1 cellular context compared by ENCODE assay signal in genomic region chr14:58331111-58331510, GRCh38.
TF ChIP-seq lines count a peak whose summit lies in the region.

No MANE protein-coding gene starts in this region.

TF ChIP-seq in K562, 482 proteins besides CTCF, POLR2A, EP300 and RAD21 (continued from another document and continues in another):
- TF ChIP-seq NR0B1 (IDR thresholded peaks at IDR 0.05; ENCODE audit: partially characterized antibody): no peak
- TF ChIP-seq REST (CRISPR knock-in tag; IDR thresholded peaks at IDR 0.05; ENCODE audit: low read depth): no peak
- TF ChIP-seq YY1 (IDR thresholded peaks at IDR 0.05; ENCODE audit: borderline replicate concordance in 1 of 3, control insufficient read depth in 1 of 3, extremely low read depth in 1 of 3, insufficient read depth in 3 of 3, insufficient read length in 1 of 3, insufficient replicate concordance in 2 of 3, low read depth in 1 of 3, low read length in 2 of 3): peak in 2 of 3 experiments; percentile 37 to 63
- no peak for TF ChIP-seq ZNF140 (CRISPR knock-in tag; IDR thresholded peaks at IDR 0.05)
- TF ChIP-seq, protein P1, sequence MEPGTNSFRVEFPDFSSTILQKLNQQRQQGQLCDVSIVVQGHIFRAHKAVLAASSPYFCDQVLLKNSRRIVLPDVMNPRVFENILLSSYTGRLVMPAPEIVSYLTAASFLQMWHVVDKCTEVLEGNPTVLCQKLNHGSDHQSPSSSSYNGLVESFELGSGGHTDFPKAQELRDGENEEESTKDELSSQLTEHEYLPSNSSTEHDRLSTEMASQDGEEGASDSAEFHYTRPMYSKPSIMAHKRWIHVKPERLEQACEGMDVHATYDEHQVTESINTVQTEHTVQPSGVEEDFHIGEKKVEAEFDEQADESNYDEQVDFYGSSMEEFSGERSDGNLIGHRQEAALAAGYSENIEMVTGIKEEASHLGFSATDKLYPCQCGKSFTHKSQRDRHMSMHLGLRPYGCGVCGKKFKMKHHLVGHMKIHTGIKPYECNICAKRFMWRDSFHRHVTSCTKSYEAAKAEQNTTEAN (CRISPR knock-in tag; IDR thresholded peaks at IDR 0.05): no peak
- TF ChIP-seq ZNF561 (CRISPR knock-in tag; conservative IDR thresholded peaks at IDR 0.05): no peak
- peak; percentile 45; the same call in 1 of the 2 replicates for TF ChIP-seq ZNF384 (IDR thresholded peaks at IDR 0.05; ENCODE audit: low read depth, low read length)
- TF ChIP-seq JUN (IDR thresholded peaks at IDR 0.05; ENCODE audit: borderline replicate concordance, low read depth, low read length): no peak
- no peak for TF ChIP-seq JUN (CRISPR knock-in tag; IDR thresholded peaks at IDR 0.05; ENCODE audit: borderline replicate concordance)
- no peak for TF ChIP-seq NR2C2 (CRISPR knock-in tag; IDR thresholded peaks at IDR 0.05)
- TF ChIP-seq NR2C2 (tag; IDR thresholded peaks at IDR 0.05): no peak
- no peak for TF ChIP-seq CEBPB (tag; IDR thresholded peaks at IDR 0.05)
- TF ChIP-seq, protein P2, sequence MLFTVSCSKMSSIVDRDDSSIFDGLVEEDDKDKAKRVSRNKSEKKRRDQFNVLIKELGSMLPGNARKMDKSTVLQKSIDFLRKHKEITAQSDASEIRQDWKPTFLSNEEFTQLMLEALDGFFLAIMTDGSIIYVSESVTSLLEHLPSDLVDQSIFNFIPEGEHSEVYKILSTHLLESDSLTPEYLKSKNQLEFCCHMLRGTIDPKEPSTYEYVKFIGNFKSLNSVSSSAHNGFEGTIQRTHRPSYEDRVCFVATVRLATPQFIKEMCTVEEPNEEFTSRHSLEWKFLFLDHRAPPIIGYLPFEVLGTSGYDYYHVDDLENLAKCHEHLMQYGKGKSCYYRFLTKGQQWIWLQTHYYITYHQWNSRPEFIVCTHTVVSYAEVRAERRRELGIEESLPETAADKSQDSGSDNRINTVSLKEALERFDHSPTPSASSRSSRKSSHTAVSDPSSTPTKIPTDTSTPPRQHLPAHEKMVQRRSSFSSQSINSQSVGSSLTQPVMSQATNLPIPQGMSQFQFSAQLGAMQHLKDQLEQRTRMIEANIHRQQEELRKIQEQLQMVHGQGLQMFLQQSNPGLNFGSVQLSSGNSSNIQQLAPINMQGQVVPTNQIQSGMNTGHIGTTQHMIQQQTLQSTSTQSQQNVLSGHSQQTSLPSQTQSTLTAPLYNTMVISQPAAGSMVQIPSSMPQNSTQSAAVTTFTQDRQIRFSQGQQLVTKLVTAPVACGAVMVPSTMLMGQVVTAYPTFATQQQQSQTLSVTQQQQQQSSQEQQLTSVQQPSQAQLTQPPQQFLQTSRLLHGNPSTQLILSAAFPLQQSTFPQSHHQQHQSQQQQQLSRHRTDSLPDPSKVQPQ (CRISPR knock-in tag; IDR thresholded peaks at IDR 0.05; ENCODE audit: borderline replicate concordance): no peak
- TF ChIP-seq CSDE1 (IDR thresholded peaks at IDR 0.05): peak in 1 of 2 experiments; percentile 75; a peak in 2 of 4 replicates
- TF ChIP-seq FOXJ2 (tag; IDR thresholded peaks at IDR 0.05): peak; percentile 79; the same call in 1 of the 2 replicates
- TF ChIP-seq ZNF696 (CRISPR knock-in tag; conservative IDR thresholded peaks at IDR 0.05): no peak
- TF ChIP-seq, protein P3, sequence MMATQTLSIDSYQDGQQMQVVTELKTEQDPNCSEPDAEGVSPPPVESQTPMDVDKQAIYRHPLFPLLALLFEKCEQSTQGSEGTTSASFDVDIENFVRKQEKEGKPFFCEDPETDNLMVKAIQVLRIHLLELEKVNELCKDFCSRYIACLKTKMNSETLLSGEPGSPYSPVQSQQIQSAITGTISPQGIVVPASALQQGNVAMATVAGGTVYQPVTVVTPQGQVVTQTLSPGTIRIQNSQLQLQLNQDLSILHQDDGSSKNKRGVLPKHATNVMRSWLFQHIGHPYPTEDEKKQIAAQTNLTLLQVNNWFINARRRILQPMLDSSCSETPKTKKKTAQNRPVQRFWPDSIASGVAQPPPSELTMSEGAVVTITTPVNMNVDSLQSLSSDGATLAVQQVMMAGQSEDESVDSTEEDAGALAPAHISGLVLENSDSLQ (IDR thresholded peaks at IDR 0.05): peak; percentile 40
- no peak for TF ChIP-seq THRB (CRISPR knock-in tag; conservative IDR thresholded peaks at IDR 0.05)
- no peak for TF ChIP-seq ZBTB2 (IDR thresholded peaks at IDR 0.05)
- TF ChIP-seq SMAD2 (IDR thresholded peaks at IDR 0.05; ENCODE audit: low read depth, low read length): no peak
- no peak for TF ChIP-seq RNF219 (CRISPR knock-in tag; IDR thresholded peaks at IDR 0.05)
- no peak for TF ChIP-seq DNMT1 (IDR thresholded peaks at IDR 0.05)
- no peak for TF ChIP-seq RERE (CRISPR knock-in tag; IDR thresholded peaks at IDR 0.05; ENCODE audit: borderline replicate concordance)
- no peak for TF ChIP-seq TCFL5 (CRISPR knock-in tag; conservative IDR thresholded peaks at IDR 0.05)
- TF ChIP-seq FOXM1 (IDR thresholded peaks at IDR 0.05; ENCODE audit: low read depth): no peak
- TF ChIP-seq FOXM1 (CRISPR knock-in tag; IDR thresholded peaks at IDR 0.05; ENCODE audit: low read depth): no peak
- TF ChIP-seq SRSF1 (IDR thresholded peaks at IDR 0.05; ENCODE audit: low read depth, low read length): no peak
- TF ChIP-seq ZNF589 (CRISPR knock-in tag; IDR thresholded peaks at IDR 0.05; ENCODE audit: low read depth): no peak
- TF ChIP-seq ZNF778 (CRISPR knock-in tag; IDR thresholded peaks at IDR 0.05): no peak
- TF ChIP-seq RBM34 (IDR thresholded peaks at IDR 0.05; ENCODE audit: borderline replicate concordance, insufficient read depth, low read length): no peak
- no peak for TF ChIP-seq ZNF57 (CRISPR knock-in tag; IDR thresholded peaks at IDR 0.05)
- no peak for TF ChIP-seq TARDBP (IDR thresholded peaks at IDR 0.05)
- no peak for TF ChIP-seq ZNF740 (CRISPR knock-in tag; IDR thresholded peaks at IDR 0.05)
- no peak for TF ChIP-seq ZNF740 (tag; IDR thresholded peaks at IDR 0.05)
- TF ChIP-seq SRF (CRISPR knock-in tag; IDR thresholded peaks at IDR 0.05): no peak
